In genomic region chr7:92926697-92927044, GRCh38 we compare ENCODE assay signal across 19 cellular contexts.
DNase-seq lines count a peak whose midpoint lies in the region; ATAC-seq, FAIRE-seq and TF ChIP-seq lines count a peak whose summit lies in the region.
"Had no signal": no experiment of that assay in that cellular context is flagged by ENCODE, and none has a peak within 500 bp of the region (broad histone marks: within the 10 kb centered on the region; RNA-seq: fewer than 3 reads in every experiment).

No MANE protein-coding gene starts in this region.

- H3K56ac ChIP-seq in mesendoderm (ENCODE audit: low read length) = peak overlapping the region; percentile 50

- H3K79me2 ChIP-seq in K562 (ENCODE audit: control insufficient read depth, insufficient read depth, low read length) (no peaks in the 10 kb centered on the region), mesendoderm (ENCODE audit: control insufficient read depth, insufficient read depth, low read length) (no peaks in the 10 kb centered on the region), trophoblast cell (ENCODE audit: control insufficient read depth, insufficient read depth, low read length, poor library complexity) (no peaks in the 10 kb centered on the region)

- BruUV-seq in K562 (replicated peaks; lab: Mats Ljungman, UMichigan) = no TSS peak

- H3K27ac ChIP-seq in HUES6 (ENCODE audit: low read depth, low read length) = no peak overlapping the region
- H3K27ac ChIP-seq in K562 (ENCODE audit: extremely low read depth, low read depth, low read length) = no peak overlapping the region
- no peak overlapping the region for H3K27ac ChIP-seq in mesendoderm (ENCODE audit: low read depth, low read length)
- H3K27ac ChIP-seq in trophoblast cell (ENCODE audit: low read depth, low read length) = no peak overlapping the region
- H3K27ac ChIP-seq: GM23248, SK-N-MC had no signal

- no peak overlapping the region for H2BK5ac ChIP-seq in mesendoderm (ENCODE audit: low read length)
- no peak overlapping the region for H2BK5ac ChIP-seq in trophoblast cell (ENCODE audit: low read depth, low read length, poor library complexity)

- H3K23ac ChIP-seq in mesendoderm (ENCODE audit: low read length) (no peak overlapping the region), trophoblast cell (ENCODE audit: low read length) (no peak overlapping the region)

- TF ChIP-seq POLR2A in K562 (conservative IDR thresholded peaks at IDR 0.05) = no peak

- FAIRE-seq in K562 (lab: Jason Lieb, UNC) = no peak
- FAIRE-seq: D721Med, GM12892 had no signal

- H2AK5ac ChIP-seq in mesendoderm (ENCODE audit: low read length) (no peak overlapping the region), trophoblast cell (ENCODE audit: low read length) (no peak overlapping the region)

- H4K8ac ChIP-seq in mesendoderm (ENCODE audit: low read depth, low read length) (no peak overlapping the region), trophoblast cell (ENCODE audit: low read depth, low read length) (no peak overlapping the region)

- peak overlapping the region; percentile 23 for H4K12ac ChIP-seq in trophoblast cell (ENCODE audit: low read depth, low read length)

- H3K4me2 ChIP-seq in K562 (ENCODE audit: insufficient read depth, low read length) (no peak overlapping the region), mesendoderm (ENCODE audit: low read length) (no peak overlapping the region), trophoblast cell (ENCODE audit: low read length) (no peak overlapping the region)

- H3K79me1 ChIP-seq in mesendoderm (ENCODE audit: low read length) = no peaks in the 10 kb centered on the region
- H3K79me1 ChIP-seq in trophoblast cell (ENCODE audit: low read length) = no peaks in the 10 kb centered on the region

- H3K4me1 ChIP-seq in HUES6 (ENCODE audit: control insufficient read depth, insufficient read depth, low read length) = peaks cover 28% of the 10 kb centered on the region
- H3K4me1 ChIP-seq in K562 (replicated peaks in 1 of 2; ENCODE audit: control insufficient read depth in 2 of 2, insufficient read depth in 2 of 2, low read length in 2 of 2) = peaks cover 4% of the 10 kb centered on the region in 2 experiments; a peak in 2 of 5 replicates
- H3K4me1 ChIP-seq in mesendoderm (ENCODE audit: control insufficient read depth, low read depth, low read length) = peaks cover 2% of the 10 kb centered on the region
- peaks cover 5 to 6% of the 10 kb centered on the region in 2 experiments for H3K4me1 ChIP-seq in trophoblast cell (ENCODE audit: control insufficient read depth in 1 of 2, insufficient read depth in 2 of 2, low read length in 2 of 2)
- H3K4me1 ChIP-seq: BE2C had no signal

- H3K9ac ChIP-seq in HUES6 (ENCODE audit: low read length) (peak overlapping the region; percentile 38), K562 (ENCODE audit: insufficient read depth in 1 of 2, low read depth in 2 of 2, low read length in 2 of 2) (no peak overlapping the region), mesendoderm (ENCODE audit: low read length) (no peak overlapping the region), trophoblast cell (ENCODE audit: low read length) (no peak overlapping the region)
- H3K9ac ChIP-seq: GM23248 had no signal

- peaks cover 7% of the 10 kb centered on the region; the same call in 1 of the 2 replicates for H3K9me3 ChIP-seq in HUES6 (ENCODE audit: control insufficient read depth, insufficient read depth, low read depth, low read length)
- H3K9me3 ChIP-seq in K562 (replicated peaks; ENCODE audit: control insufficient read depth, insufficient read depth, low read depth, low read length) = peaks cover 11% of the 10 kb centered on the region
- peaks cover 5% of the 10 kb centered on the region for H3K9me3 ChIP-seq in trophoblast cell (ENCODE audit: insufficient read depth, low read depth, low read length)
- H3K9me3 ChIP-seq: BE2C had no signal

- intact Hi-C loops in K562 (cut with micrococcal nuclease) = no loop called here

- H2AFZ ChIP-seq in K562 (ENCODE audit: low read depth, low read length) (peak overlapping the region; percentile 44; the same call in 1 of the 2 replicates), trophoblast cell (ENCODE audit: insufficient read depth, low read length, poor library complexity) (no peak overlapping the region)
- H2AFZ ChIP-seq: GM23248 had no signal

- WGBS in K562 (ENCODE audit: insufficient coverage, low coverage, missing lambda C conversion rate) = 41% methylated on average over 8 of the region's 8 CpGs
- WGBS in mesendoderm (ENCODE audit: extremely low coverage, insufficient coverage, low lambda C conversion rate) = no CpG with 5 or more reads among the region's 8 CpGs
- WGBS in trophoblast cell (ENCODE audit: extremely low coverage, insufficient coverage, insufficient read length) = no CpG with 5 or more reads among the region's 8 CpGs

- H3K36me3 ChIP-seq in HUES6 (ENCODE audit: control insufficient read depth, insufficient read depth, low read length) (no peaks in the 10 kb centered on the region), K562 (ENCODE audit: control insufficient read depth, insufficient read depth, low read length) (no peaks in the 10 kb centered on the region), mesendoderm (ENCODE audit: control insufficient read depth, insufficient read depth, low read length) (no peaks in the 10 kb centered on the region), trophoblast cell (ENCODE audit: control insufficient read depth in 1 of 2, insufficient read depth in 2 of 2, low read length in 2 of 2) (no peaks in the 10 kb centered on the region)
- H3K36me3 ChIP-seq: BE2C had no signal

- H3K14ac ChIP-seq in trophoblast cell (ENCODE audit: low read length) = no peak overlapping the region

- ATAC-seq in K562 (no peak), SK-N-SH treated with all-trans-retinoic acid at 6 μM for 48 hours (no peak)
- ATAC-seq: PC-3 had no signal

- H3K4me3 ChIP-seq in HUES6 (ENCODE audit: low read depth, low read length) (peak overlapping the region; percentile 42), K562 (no peak overlapping the region), mesendoderm (ENCODE audit: low read length) (no peak overlapping the region), trophoblast cell (ENCODE audit: low read depth, low read length) (no peak overlapping the region)
- H3K4me3 ChIP-seq: GM23248, SK-N-MC had no signal

- no peaks in the 10 kb centered on the region for H4K20me1 ChIP-seq in K562 (replicated peaks; ENCODE audit: control insufficient read depth, insufficient read depth, low read length)

- no peak for TF ChIP-seq RAD21 in K562 (CRISPR knock-in tag; conservative IDR thresholded peaks at IDR 0.05 in 1 of 2, IDR thresholded peaks at IDR 0.05 in 1 of 2)

- in situ Hi-C loops in K562 (cut with MboI) = no loop called here

- peak overlapping the region; percentile 38 for H4K91ac ChIP-seq in trophoblast cell (ENCODE audit: low read depth, low read length)

- H2BK12ac ChIP-seq in trophoblast cell (ENCODE audit: low read length) = no peak overlapping the region

- H3K27me3 ChIP-seq in HUES6 (ENCODE audit: control insufficient read depth, insufficient read depth, low read length) (no peaks in the 10 kb centered on the region), K562 (ENCODE audit: control insufficient read depth in 2 of 2, insufficient read depth in 2 of 2, low read length in 2 of 2) (no peaks in the 10 kb centered on the region), mesendoderm (ENCODE audit: insufficient read depth, low read length, poor library complexity) (no peaks in the 10 kb centered on the region), trophoblast cell (ENCODE audit: insufficient read depth, low read length) (no peaks in the 10 kb centered on the region)

- no peak overlapping the region for H4K5ac ChIP-seq in mesendoderm (ENCODE audit: low read length)

- no peak for TF ChIP-seq CTCF in K562 (IDR thresholded peaks at IDR 0.05 in 2 of 3, conservative IDR thresholded peaks at IDR 0.05 in 1 of 3; ENCODE audit: insufficient read depth in 2 of 3, low read depth in 1 of 3, low read length in 3 of 3)

- DNase-seq in K562 (ENCODE audit: extremely low read depth in 1 of 4, low spot score in 3 of 4) (no peak), mesendoderm (no peak), trophoblast cell (no peak), SW 1271 (lab: John Stamatoyannopoulos, UW) (no peak), 8988T (no peak)
- no peak for DNase-seq in effector CD4-positive, alpha-beta T cell
- DNase-seq: BE2C; CD4-positive, alpha-beta memory T cell; DMS79 treated with DMSO at 0.1 percent for 48 hours; GDM1; GM23248; Kasumi-1; NCI-H2029; PC-3 had no signal

- H3K9me1 ChIP-seq in K562 (ENCODE audit: control insufficient read depth, insufficient read depth, low read length) = no peaks in the 10 kb centered on the region

- H2BK120ac ChIP-seq in mesendoderm (ENCODE audit: low read depth, low read length) = no peak overlapping the region
- H2BK120ac ChIP-seq in trophoblast cell (ENCODE audit: insufficient read depth, low read length, poor library complexity) = peak overlapping the region; percentile 2

- H3K18ac ChIP-seq in mesendoderm (ENCODE audit: low read length) (peak overlapping the region; percentile 5), trophoblast cell (ENCODE audit: low read length) (no peak overlapping the region)

- no peak overlapping the region for H2BK15ac ChIP-seq in mesendoderm (replicated peaks; ENCODE audit: low read depth)

- H3K4ac ChIP-seq in mesendoderm (ENCODE audit: low read depth, low read length) (no peak overlapping the region), trophoblast cell (ENCODE audit: low read depth, low read length) (no peak overlapping the region)

- POLR2A ChIA-PET in K562 (lab: Yijun Ruan, JAX) = no interaction called here

- CTCF ChIA-PET in K562 (lab: Yijun Ruan, JAX; ENCODE audit: low intra/inter-chr PET ratio) = no interaction called here

- TF ChIP-seq EP300 in K562 (IDR thresholded peaks at IDR 0.05; ENCODE audit: low read length) = no peak

TF ChIP-seq in K562, 482 proteins besides CTCF, POLR2A, EP300 and RAD21 (continues in another document):
- TF ChIP-seq TARDBP (IDR thresholded peaks at IDR 0.05) (no peak), LCOR (CRISPR knock-in tag; IDR thresholded peaks at IDR 0.05) (no peak), RBM34 (IDR thresholded peaks at IDR 0.05; ENCODE audit: borderline replicate concordance, insufficient read depth, low read length) (no peak), U2AF1 (optimal IDR thresholded peaks at IDR 0.05; ENCODE audit: low read depth, low read length) (no peak), CREB1 (IDR thresholded peaks at IDR 0.05) (no peak), CREB1 (CRISPR knock-in tag; IDR thresholded peaks at IDR 0.05) (no peak)

TF ChIP-seq in SK-N-SH treated with all-trans-retinoic acid at 6 μM for 48 hours, 23 proteins besides CTCF, POLR2A, EP300 and RAD21 (continues in another document):
- TF ChIP-seq CSDC2 (CRISPR knock-in tag; IDR thresholded peaks at IDR 0.05) (no peak), SNAI2 (CRISPR knock-in tag; IDR thresholded peaks at IDR 0.05) (no peak), BACH2 (CRISPR knock-in tag; IDR thresholded peaks at IDR 0.05; ENCODE audit: borderline replicate concordance) (no peak), GLIS3 (CRISPR knock-in tag; IDR thresholded peaks at IDR 0.05) (no peak), PPARA (CRISPR knock-in tag; IDR thresholded peaks at IDR 0.05; ENCODE audit: borderline replicate concordance) (no peak), OSR1 (CRISPR knock-in tag; IDR thresholded peaks at IDR 0.05) (no peak), RARB (CRISPR knock-in tag; IDR thresholded peaks at IDR 0.05) (no peak)
